ENCODE assay signal across 19 cellular contexts in genomic region chr16:77564791-77565390, GRCh38.
DNase-seq lines count a peak whose midpoint lies in the region; ATAC-seq and TF ChIP-seq lines count a peak whose summit lies in the region.
"Had no signal": no experiment of that assay in that cellular context is flagged by ENCODE, and none has a peak within 500 bp of the region (broad histone marks: within the 10 kb centered on the region; RNA-seq: fewer than 3 reads in every experiment).

No MANE protein-coding gene starts in this region.

- no peak for TF ChIP-seq CTCF in brain microvascular endothelial cell (IDR thresholded peaks at IDR 0.05; ENCODE audit: low read depth, low read length, missing control alignments)

- no peak for TF ChIP-seq POLR2A in erythroblast (IDR thresholded peaks at IDR 0.05; ENCODE audit: low read length)

- ATAC-seq in GM19455 (IDR thresholded peaks at IDR 0.05; ENCODE audit: unreplicated experiment) (no peak), GM21360 (IDR thresholded peaks at IDR 0.05; ENCODE audit: unreplicated experiment) (no peak)
- ATAC-seq: activated CD4-positive, CD25-positive, alpha-beta regulatory T cell treated with anti-CD3 and anti-CD28 coated beads, Interleukin-2, amount 50 U/mL, for 24 hours; CD8-positive, alpha-beta T cell; lower lobe of right lung had no signal

- in situ Hi-C loops in brain microvascular endothelial cell (cut with HindIII; ENCODE audit: low pct_ligation_motif_present, low sequenced_read_pairs), result no loop called here

- peak overlapping the region; percentile 7 for H3K27ac ChIP-seq in brain microvascular endothelial cell
- H3K27ac ChIP-seq: lower lobe of right lung, SJSA1 had no signal

- no peaks in the 10 kb centered on the region for H3K36me3 ChIP-seq in brain microvascular endothelial cell (replicated peaks)
- H3K36me3 ChIP-seq: lower lobe of right lung, SJSA1 had no signal

- no peaks in the 10 kb centered on the region for H3K27me3 ChIP-seq in brain microvascular endothelial cell (replicated peaks)
- H3K27me3 ChIP-seq: SJSA1 had no signal

- DNase-seq in AG08395 (ENCODE audit: low spot score) (peak; percentile 35), M059J (ENCODE audit: low read depth) (peak; percentile 84), brain microvascular endothelial cell (peak; percentile 57), kidney glomerular epithelial cell (lab: John Stamatoyannopoulos, UW) (peak; percentile 52), SKM-1 (lab: John Stamatoyannopoulos, UW; ENCODE audit: unreplicated experiment) (no peak), erythroblast (lab: John Stamatoyannopoulos, UW) (no peak)
- DNase-seq: activated CD8-positive, alpha-beta memory T cell treated with anti-CD3 and anti-CD28 coated beads for 24 hours; activated T-cell treated with anti-CD3 and anti-CD28 coated beads, Interleukin-2, amount 50 U/mL, for 48 hours; CD8-positive, alpha-beta T cell; DMS79 treated with DMSO at 0.1 percent for 48 hours; lower lobe of right lung; naive B cell; NCI-H1105 treated with DMSO at 0.1 percent for 48 hours; NCI-H748 treated with DMSO at 0.1 percent for 48 hours; right cardiac atrium had no signal

- no peak overlapping the region for H3K4me3 ChIP-seq in brain microvascular endothelial cell (ENCODE audit: low read depth, low read length)
- H3K4me3 ChIP-seq: lower lobe of right lung, SJSA1 had no signal

Comparison
In these comparisons a context has a peak if more than half of its experiments do, and no peak if none do; other contexts are left out.
1. DNase-seq: peak in AG08395 (single experiment), M059J (single experiment), brain microvascular endothelial cell (single experiment) and kidney glomerular epithelial cell (single experiment); none in SKM-1 (single experiment) and erythroblast (0 of 2).